In the genomic region with DNA sequence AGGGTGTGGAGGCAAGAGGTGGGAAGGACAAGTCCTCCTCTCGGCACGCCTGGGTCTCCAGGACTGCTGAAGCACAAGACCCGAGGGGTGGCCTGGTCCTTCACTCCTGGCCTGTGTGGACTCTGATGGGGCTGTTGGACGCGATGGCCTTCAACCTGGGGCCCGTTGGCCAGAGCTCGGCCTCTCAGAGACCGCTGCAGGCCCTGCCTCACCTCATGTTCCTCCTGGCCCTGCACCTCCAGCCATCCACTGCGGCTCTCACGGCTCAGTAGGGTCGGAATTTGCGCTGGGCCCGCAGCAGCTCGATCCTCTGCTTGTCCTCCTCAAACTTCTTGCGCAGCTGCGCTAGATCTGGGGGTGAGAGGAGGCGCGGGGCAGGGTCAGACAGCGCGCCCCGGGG, we compare ENCODE assay signal across 1 cellular context. TPM values are rescaled to one million over a fixed set of nuclear protein-coding genes. Genes with fewer than 3 reads are reported as not detected.
"Had no signal": no experiment of that assay in that cellular context is flagged by ENCODE, and none has a peak within 500 bp of the region (broad histone marks: within the 10 kb centered on the region; RNA-seq: fewer than 3 reads in every experiment).

No MANE protein-coding gene starts in this region.

RNA-seq across cellular contexts. Expression of a gene that starts 20.7 kb away (rescaled TPM):
- total RNA-seq: natural killer cell treated with Interleukin-12 subunit alpha and Interleukin-12 subunit beta and Interleukin-15 and Interleukin-18, amount 100 ng/mL, for 72 hours had no signal
